Comparison of ENCODE assay signal across 9 cellular contexts in genomic region chr15:72306211-72306785, GRCh38. TPM values are rescaled to one million over a fixed set of nuclear protein-coding genes. Genes with fewer than 3 reads are reported as not detected.
DNase-seq lines count a peak whose midpoint lies in the region; ATAC-seq and TF ChIP-seq lines count a peak whose summit lies in the region.
"Had no signal": no experiment of that assay in that cellular context is flagged by ENCODE, and none has a peak within 500 bp of the region (broad histone marks: within the 10 kb centered on the region; RNA-seq: fewer than 3 reads in every experiment).

No MANE protein-coding gene starts in this region.

- DNase-seq in EL (peak; percentile 32), NCI-H2227 (lab: John Stamatoyannopoulos, UW; ENCODE audit: unreplicated experiment) (peak; percentile 86), activated T-cell treated with anti-CD3 and anti-CD28 coated beads for 48 hours (ENCODE audit: low read depth) (peak; percentile 12), head of caudate nucleus (peak; percentile 46 to 96 (median 77)), type B pancreatic cell (ENCODE audit: extremely low spot score, unreplicated experiment) (no peak)

- no peaks in the 10 kb centered on the region for H3K4me1 Mint-ChIP-seq in type B pancreatic cell (ENCODE audit: unreplicated experiment)

- ATAC-seq in HG02885 (IDR thresholded peaks at IDR 0.05; ENCODE audit: poor library complexity, unreplicated experiment) (no peak), HG03354 (IDR thresholded peaks at IDR 0.05; ENCODE audit: poor library complexity, severe bottlenecking, unreplicated experiment) (no peak), HG03196 (IDR thresholded peaks at IDR 0.05; ENCODE audit: unreplicated experiment) (no peak)

- H3K27me3 Mint-ChIP-seq in type B pancreatic cell: peaks cover 35% of the 10 kb centered on the region
- H3K27me3 Mint-ChIP-seq: activated naive CD8-positive, alpha-beta T cell had no signal

- H3K27ac Mint-ChIP-seq in type B pancreatic cell: no peak overlapping the region
- H3K27ac Mint-ChIP-seq: activated naive CD8-positive, alpha-beta T cell had no signal

- intact Hi-C loops in head of caudate nucleus (cut with DNase I): no loop called here

- H3K36me3 Mint-ChIP-seq in type B pancreatic cell: no peaks in the 10 kb centered on the region
- H3K36me3 Mint-ChIP-seq: activated naive CD8-positive, alpha-beta T cell had no signal

- TF ChIP-seq CTCF in type B pancreatic cell (conservative IDR thresholded peaks at IDR 0.05): no peak

- no peaks in the 10 kb centered on the region for H3K9me3 Mint-ChIP-seq in type B pancreatic cell

- H3K4me3 Mint-ChIP-seq in type B pancreatic cell: no peak overlapping the region
- H3K4me3 Mint-ChIP-seq: activated naive CD8-positive, alpha-beta T cell had no signal

RNA-seq across cellular contexts. Expression of gene CELF6, which starts 13.7 kb away (rescaled TPM):
- total RNA-seq in type B pancreatic cell (ENCODE audit: low replicate concordance): 0.45 and 1.9 TPM in 2 replicates

RNA-seq across cellular contexts. Expression of gene PARP6, which starts 33.9 kb away (rescaled TPM):
- 74.6 and 97.5 TPM in 2 replicates for total RNA-seq in type B pancreatic cell (ENCODE audit: low replicate concordance)
